In the genomic region with DNA sequence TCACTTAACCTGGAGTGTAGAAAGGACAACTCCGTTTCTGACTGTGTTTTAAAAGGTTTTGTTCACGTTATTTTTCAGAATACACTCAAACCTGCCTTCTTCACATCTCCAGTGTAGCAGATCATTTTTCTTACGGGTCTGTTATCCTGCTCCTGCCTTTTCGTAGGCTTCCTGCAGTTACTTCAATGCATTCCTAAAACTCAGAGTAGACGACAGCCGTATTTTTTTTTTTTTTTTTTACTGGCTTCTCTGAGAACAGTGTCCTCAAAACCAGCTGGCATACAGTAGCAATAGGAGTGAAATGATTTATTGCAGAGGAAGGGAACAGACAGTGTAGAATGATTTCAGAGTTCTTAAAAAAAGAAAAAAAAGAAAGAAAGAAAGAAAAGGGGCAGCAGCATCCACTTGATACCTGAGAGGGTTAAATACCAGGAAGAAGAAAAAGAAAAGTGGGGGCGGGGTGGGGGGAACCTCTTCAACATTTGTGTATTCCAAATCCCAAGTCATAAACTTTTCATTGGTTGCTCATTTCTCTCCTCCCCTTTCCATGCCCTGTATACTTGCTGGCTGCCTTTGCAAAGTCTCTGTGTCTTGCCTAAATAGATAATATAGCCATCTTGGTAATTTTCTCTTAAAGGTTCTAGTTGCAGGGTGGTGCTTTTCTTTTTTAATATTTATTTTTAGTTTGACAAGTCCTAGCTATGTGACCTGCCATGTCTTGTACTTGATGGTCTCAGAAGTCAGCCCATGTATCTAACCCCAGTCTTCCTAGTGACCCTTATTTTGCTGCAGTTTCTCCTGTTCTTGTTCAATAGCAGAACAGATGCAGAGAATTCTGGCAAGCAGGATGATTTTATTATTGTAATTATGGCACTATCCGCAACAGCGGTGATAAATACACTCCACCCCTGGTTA, we compare ENCODE assay signal across 9 cellular contexts. TPM values are rescaled to one million over a fixed set of nuclear protein-coding genes. Genes with fewer than 3 reads are reported as not detected.
A peak's percentile ranks its signal among the peaks of the same experiment; 100 is the strongest.
DNase-seq lines count a peak whose midpoint lies in the region; ATAC-seq and TF ChIP-seq lines count a peak whose summit lies in the region.
"Had no signal": no experiment of that assay in that cellular context is flagged by ENCODE, and none has a peak within 500 bp of the region (broad histone marks: within the 10 kb centered on the region; RNA-seq: fewer than 3 reads in every experiment).

No MANE protein-coding gene starts in this region.

- H3K27me3 Mint-ChIP-seq in chondrocyte (ENCODE audit: low read depth): no peaks in the 10 kb centered on the region

- no peak overlapping the region for H3K4me3 Mint-ChIP-seq in chondrocyte (ENCODE audit: unreplicated experiment)

- intact Hi-C loops in adrenal gland (cut with DNase I): loop anchor here in 1 of 2 donors (10.0 kb wide), 1 partner anchor 167 kb away; no protein-coding TSS in a partner anchor
- intact Hi-C loops in sciatic nerve (cut with DNase I): no loop called here

- H3K27ac Mint-ChIP-seq in chondrocyte (ENCODE audit: unreplicated experiment): no peak overlapping the region

- DNase-seq in HT-29 (ENCODE audit: low spot score) (peak; percentile 53), adrenal gland (peak in 2 of 7 donors; percentile 30 to 43), sciatic nerve (ENCODE audit: low spot score) (no peak), chondrocyte (ENCODE audit: low spot score) (no peak), DMS153 treated with DMSO at 0.1 percent for 48 hours (lab: John Stamatoyannopoulos, UW; ENCODE audit: unreplicated experiment) (no peak)
- DNase-seq in activated T-cell treated with anti-CD3 and anti-CD28 coated beads, Interleukin-2, amount 50 U/mL, for 1 hour: no peak

- peaks cover 7% of the 10 kb centered on the region for H3K36me3 Mint-ChIP-seq in chondrocyte (ENCODE audit: low read depth)

- H3K4me1 ChIP-seq in adrenal gland (replicated peaks in 1 of 2) (peaks cover 0 to 37% of the 10 kb centered on the region in 2 donors), iPS-18a (ENCODE audit: control insufficient read depth, low read depth, low read length) (peaks cover 2% of the 10 kb centered on the region), stomach smooth muscle (ENCODE audit: control insufficient read depth, insufficient read depth, low read length) (peaks cover 16% of the 10 kb centered on the region)

- no peaks in the 10 kb centered on the region for H3K9me3 Mint-ChIP-seq in chondrocyte (ENCODE audit: low read depth)

- peaks cover 44% of the 10 kb centered on the region for H3K4me1 Mint-ChIP-seq in chondrocyte (ENCODE audit: low read depth)

- H3K36me3 ChIP-seq in adrenal gland (replicated peaks in 1 of 2) (no peaks in the 10 kb centered on the region), iPS-18a (ENCODE audit: control insufficient read depth, low read depth, low read length) (no peaks in the 10 kb centered on the region), stomach smooth muscle (ENCODE audit: control insufficient read depth in 2 of 2, insufficient read depth in 2 of 2, low read length in 2 of 2) (no peaks in the 10 kb centered on the region)

- peak overlapping the region in 2 of 4 donors; percentile 26 to 64 for H3K4me3 ChIP-seq in adrenal gland
- peak overlapping the region; percentile 78 for H3K4me3 ChIP-seq in iPS-18a (ENCODE audit: low read length)
- H3K4me3 ChIP-seq in stomach smooth muscle (ENCODE audit: low read length in 2 of 2): peak overlapping the region; percentile 94 to 96

- TF ChIP-seq CTCF in adrenal gland (IDR thresholded peaks at IDR 0.05) (no peak), chondrocyte (IDR thresholded peaks at IDR 0.05) (no peak)

- WGBS in adrenal gland, 4 donors: 9 to 15% (median 12%) methylated on average over 9 of the region's 9 CpGs

- no peaks in the 10 kb centered on the region for H3K9me3 ChIP-seq in adrenal gland (replicated peaks in 1 of 3)
- no peaks in the 10 kb centered on the region for H3K9me3 ChIP-seq in iPS-18a (ENCODE audit: control insufficient read depth, low read depth, low read length)
- no peaks in the 10 kb centered on the region for H3K9me3 ChIP-seq in stomach smooth muscle (ENCODE audit: control insufficient read depth in 2 of 2, low read length in 2 of 2)

- H3K9ac ChIP-seq in iPS-18a (ENCODE audit: low read length) (peak overlapping the region; percentile 16), stomach smooth muscle (ENCODE audit: low read length in 2 of 2) (peak overlapping the region; percentile 87 to 94)

- no peak for ATAC-seq in sciatic nerve

- no peaks in the 10 kb centered on the region for H3K27me3 ChIP-seq in adrenal gland
- peaks cover 51% of the 10 kb centered on the region for H3K27me3 ChIP-seq in iPS-18a (ENCODE audit: control insufficient read depth, insufficient read depth, low read length)
- H3K27me3 ChIP-seq in stomach smooth muscle (ENCODE audit: control insufficient read depth in 1 of 2, insufficient read depth in 2 of 2, low read length in 2 of 2): no peaks in the 10 kb centered on the region

- H3K27ac ChIP-seq in adrenal gland: peak overlapping the region in 3 of 5 donors; percentile 53 to 73 (median 65)
- no peak overlapping the region for H3K27ac ChIP-seq in iPS-18a (ENCODE audit: low read length)
- H3K27ac ChIP-seq in stomach smooth muscle (ENCODE audit: low read length): peak overlapping the region; percentile 86

- TF ChIP-seq POLR2A in adrenal gland (IDR thresholded peaks at IDR 0.05): no peak

RNA-seq across cellular contexts. Expression of gene TGFB2, which starts 2.8 kb away (rescaled TPM):
- 2.3 and 2.5 TPM in 2 replicates for total RNA-seq in HT-29 (2014; rRNA removed; shearing (Covaris generic))
- total RNA-seq in adrenal gland (1 to 10 TPM in 7 of 8 donors, under 1 TPM in 1; 0.94 to 4.2 (median 1.7) TPM), sciatic nerve (46.8 TPM), chondrocyte (140 to 237 TPM (median 226 TPM) in 3 replicates)
- 1 to 10 TPM in 1 of 3 donors, under 1 TPM in 2; 0.24 to 1.8 (median 0.54) TPM for polyA plus RNA-seq in adrenal gland
- total RNA-seq: T-helper 2 cell treated with Interferon-gamma antibody and Interleukin-4, amounts not matched to agents 100 ng/mL and 5 ng/mL, for 36 hours had no signal
